In genomic region chr7:27392477-27392876, GRCh38 we compare ENCODE assay signal across 19 cellular contexts.
DNase-seq lines count a peak whose midpoint lies in the region; ATAC-seq, FAIRE-seq and TF ChIP-seq lines count a peak whose summit lies in the region.
"Had no signal": no experiment of that assay in that cellular context is flagged by ENCODE, and none has a peak within 500 bp of the region (broad histone marks: within the 10 kb centered on the region; RNA-seq: fewer than 3 reads in every experiment).

No MANE protein-coding gene starts in this region.

- H3K36me3 ChIP-seq in HepG2 (replicated peaks in 1 of 2; ENCODE audit: control insufficient read depth in 1 of 2, insufficient read depth in 2 of 2, low read length in 2 of 2), result no peaks in the 10 kb centered on the region
- no peaks in the 10 kb centered on the region for H3K36me3 ChIP-seq in right lobe of liver
- H3K36me3 ChIP-seq in Karpas-422 (ENCODE audit: insufficient read depth, low read length), result no peaks in the 10 kb centered on the region; the same call in 1 of the 2 replicates
- H3K36me3 ChIP-seq: BLaER1 treated with 17β-estradiol and CSF1 and Interleukin-3, amounts not matched to agents 10 nM and 100 nM had no signal

- in situ Hi-C loops in HepG2 (cut with HindIII; ENCODE audit: extremely low pct_ligation_motif_present, low pct_unique_long_range_greater_than_20kb), result no loop called here

- no peak for TF ChIP-seq POLR2A in HepG2 (IDR thresholded peaks at IDR 0.05; ENCODE audit: insufficient read depth in 1 of 2, low read depth in 2 of 2, low read length in 2 of 2)
- no peak for TF ChIP-seq POLR2A in right lobe of liver (IDR thresholded peaks at IDR 0.05)

- CTCF ChIA-PET in HepG2 (lab: Yijun Ruan, JAX; ENCODE audit: low intra/inter-chr PET ratio, low total read pairs), result no interaction called here

- H4K20me1 ChIP-seq in HepG2 (ENCODE audit: insufficient read depth, low read length), result no peaks in the 10 kb centered on the region
- no peaks in the 10 kb centered on the region for H4K20me1 ChIP-seq in Karpas-422 (ENCODE audit: insufficient read depth, low read depth, low read length)
- H4K20me1 ChIP-seq: BLaER1 treated with 17β-estradiol and CSF1 and Interleukin-3, amounts not matched to agents 10 nM and 100 nM had no signal

- TF ChIP-seq EP300 in HepG2 (IDR thresholded peaks at IDR 0.05; ENCODE audit: low read depth in 2 of 2, low read length in 2 of 2) (no peak), HepG2 (CRISPR knock-in tag; IDR thresholded peaks at IDR 0.05; ENCODE audit: borderline replicate concordance) (no peak)

- no TSS peak for BruUV-seq in HepG2 (replicated peaks; lab: Mats Ljungman, UMichigan)

- no peak for TF ChIP-seq RAD21 in HepG2 (CRISPR knock-in tag; IDR thresholded peaks at IDR 0.05)

- DNase-seq in HepG2 (ENCODE audit: low spot score) (no peak), right lobe of liver (no peak), Karpas-422 (no peak), SK-N-DZ (ENCODE audit: low spot score) (no peak)
- DNase-seq: AML-193; Caco-2; Calu3; CD4-positive, alpha-beta T cell; CD8-positive, alpha-beta T cell; DMS79 treated with DMSO at 0.1 percent for 48 hours; GF-D8 had no signal

- H2AFZ ChIP-seq in HepG2 (ENCODE audit: low read length) (no peak overlapping the region), Karpas-422 (ENCODE audit: low read length) (no peak overlapping the region)

- H3K9me3 ChIP-seq in HepG2 (ENCODE audit: low read length) (no peaks in the 10 kb centered on the region), right lobe of liver (no peaks in the 10 kb centered on the region), Karpas-422 (ENCODE audit: low read length) (no peaks in the 10 kb centered on the region)
- H3K9me3 ChIP-seq: Caco-2 had no signal

- ATAC-seq in HepG2 (no peak), right lobe of liver (no peak), HG02938 (IDR thresholded peaks at IDR 0.05; ENCODE audit: unreplicated experiment) (no peak)
- ATAC-seq: CD8-positive, alpha-beta T cell had no signal

- H3K27me3 ChIP-seq in HepG2 (ENCODE audit: control insufficient read depth in 1 of 2, insufficient read depth in 2 of 2, low read length in 2 of 2) (peaks cover 0 to 8% of the 10 kb centered on the region in 2 experiments; a peak in 1 of 5 replicates), right lobe of liver (no peaks in the 10 kb centered on the region), Karpas-422 (ENCODE audit: low read length) (no peaks in the 10 kb centered on the region)
- H3K27me3 ChIP-seq: BLaER1 treated with 17β-estradiol and CSF1 and Interleukin-3, amounts not matched to agents 10 nM and 100 nM had no signal

- no peaks in the 10 kb centered on the region for H3K79me2 ChIP-seq in HepG2 (ENCODE audit: insufficient read depth, low read length)
- H3K79me2 ChIP-seq in Karpas-422 (ENCODE audit: low read length), result no peaks in the 10 kb centered on the region

- H3K4me2 ChIP-seq in HepG2 (ENCODE audit: low read depth, low read length), result no peak overlapping the region
- H3K4me2 ChIP-seq in Karpas-422 (ENCODE audit: low read depth, low read length, poor library complexity, severe bottlenecking), result peak overlapping the region; percentile 41
- H3K4me2 ChIP-seq: BLaER1 treated with 17β-estradiol and CSF1 and Interleukin-3, amounts not matched to agents 10 nM and 100 nM had no signal

- intact Hi-C loops in HepG2 (cut with micrococcal nuclease; ENCODE audit: unreplicated experiment), result no loop called here
- intact Hi-C loops in right lobe of liver (cut with DNase I), result no loop called here

- WGBS in HepG2 (ENCODE audit: low lambda C conversion rate), result 47% methylated on average over 1 of the region's 1 CpG
- 82% methylated on average over 1 of the region's 1 CpG for WGBS in right lobe of liver (ENCODE audit: insufficient coverage, low coverage, low lambda C conversion rate, missing lambda C conversion rate)

- H3K4me3 ChIP-seq in HepG2 (replicated peaks in 1 of 3; ENCODE audit: insufficient read depth in 1 of 3, low read depth in 2 of 3, low read length in 3 of 3) (no peak overlapping the region), right lobe of liver (no peak overlapping the region), Karpas-422 (ENCODE audit: low read length) (no peak overlapping the region)
- H3K4me3 ChIP-seq: BLaER1 treated with 17β-estradiol and CSF1 and Interleukin-3, amounts not matched to agents 10 nM and 100 nM had no signal

- H3K4me1 ChIP-seq in HepG2 (ENCODE audit: insufficient read depth, low read length) (no peaks in the 10 kb centered on the region), right lobe of liver (no peaks in the 10 kb centered on the region), Karpas-422 (ENCODE audit: low read length) (peaks cover 65% of the 10 kb centered on the region)
- H3K4me1 ChIP-seq: BLaER1 treated with 17β-estradiol and CSF1 and Interleukin-3, amounts not matched to agents 10 nM and 100 nM; Caco-2 had no signal

- no peaks in the 10 kb centered on the region for H3K9me2 ChIP-seq in Karpas-422 (replicated peaks; ENCODE audit: insufficient read depth, low read length)

- POLR2A ChIA-PET in HepG2 (lab: Yijun Ruan, JAX), result no interaction called here

- TF ChIP-seq CTCF in HepG2 (CRISPR knock-in tag; IDR thresholded peaks at IDR 0.05) (no peak), right lobe of liver (IDR thresholded peaks at IDR 0.05) (no peak)

- no peak overlapping the region for H3K9ac ChIP-seq in HepG2 (ENCODE audit: insufficient read depth, low read depth, low read length)
- H3K9ac ChIP-seq in Karpas-422 (ENCODE audit: low read length), result no peak overlapping the region
- H3K9ac ChIP-seq: BLaER1 treated with 17β-estradiol and CSF1 and Interleukin-3, amounts not matched to agents 10 nM and 100 nM had no signal

- H3K27ac ChIP-seq in HepG2 (ENCODE audit: extremely low read length, insufficient read depth, low read length), result no peak overlapping the region
- no peak overlapping the region for H3K27ac ChIP-seq in right lobe of liver
- peak overlapping the region; percentile 67 for H3K27ac ChIP-seq in Karpas-422 (ENCODE audit: low read length)
- H3K27ac ChIP-seq: 22Rv1; BLaER1 treated with 17β-estradiol and CSF1 and Interleukin-3, amounts not matched to agents 10 nM and 100 nM; C4-2B had no signal

- no peak for FAIRE-seq in HepG2 (lab: Jason Lieb, UNC)
- FAIRE-seq: A204.1, D721Med, GM12891, GM19239 had no signal

TF ChIP-seq in HepG2, 621 proteins besides CTCF, POLR2A, EP300 and RAD21 (continues in another document):
- TF ChIP-seq MAFK (conservative IDR thresholded peaks at IDR 0.05 in 1 of 2, IDR thresholded peaks at IDR 0.05 in 1 of 2; ENCODE audit: low read length in 2 of 2) (peak; percentile 53 to 80), JDP2 (CRISPR knock-in tag; IDR thresholded peaks at IDR 0.05; ENCODE audit: borderline replicate concordance) (no peak), RFX5 (IDR thresholded peaks at IDR 0.05; ENCODE audit: low read depth, low read length) (no peak), ZNF761 (CRISPR knock-in tag; conservative IDR thresholded peaks at IDR 0.05) (no peak), HDAC6 (IDR thresholded peaks at IDR 0.05; ENCODE audit: low read depth, low read length) (no peak), MAFF (IDR thresholded peaks at IDR 0.05; ENCODE audit: low read depth, low read length) (peak; percentile 64), MAX (IDR thresholded peaks at IDR 0.05) (no peak)
- TF ChIP-seq, protein P1, sequence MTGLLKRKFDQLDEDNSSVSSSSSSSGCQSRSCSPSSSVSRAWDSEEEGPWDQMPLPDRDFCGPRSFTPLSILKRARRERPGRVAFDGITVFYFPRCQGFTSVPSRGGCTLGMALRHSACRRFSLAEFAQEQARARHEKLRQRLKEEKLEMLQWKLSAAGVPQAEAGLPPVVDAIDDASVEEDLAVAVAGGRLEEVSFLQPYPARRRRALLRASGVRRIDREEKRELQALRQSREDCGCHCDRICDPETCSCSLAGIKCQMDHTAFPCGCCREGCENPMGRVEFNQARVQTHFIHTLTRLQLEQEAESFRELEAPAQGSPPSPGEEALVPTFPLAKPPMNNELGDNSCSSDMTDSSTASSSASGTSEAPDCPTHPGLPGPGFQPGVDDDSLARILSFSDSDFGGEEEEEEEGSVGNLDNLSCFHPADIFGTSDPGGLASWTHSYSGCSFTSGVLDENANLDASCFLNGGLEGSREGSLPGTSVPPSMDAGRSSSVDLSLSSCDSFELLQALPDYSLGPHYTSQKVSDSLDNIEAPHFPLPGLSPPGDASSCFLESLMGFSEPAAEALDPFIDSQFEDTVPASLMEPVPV (CRISPR knock-in tag; IDR thresholded peaks at IDR 0.05), result no peak
- TF ChIP-seq, protein P2, sequence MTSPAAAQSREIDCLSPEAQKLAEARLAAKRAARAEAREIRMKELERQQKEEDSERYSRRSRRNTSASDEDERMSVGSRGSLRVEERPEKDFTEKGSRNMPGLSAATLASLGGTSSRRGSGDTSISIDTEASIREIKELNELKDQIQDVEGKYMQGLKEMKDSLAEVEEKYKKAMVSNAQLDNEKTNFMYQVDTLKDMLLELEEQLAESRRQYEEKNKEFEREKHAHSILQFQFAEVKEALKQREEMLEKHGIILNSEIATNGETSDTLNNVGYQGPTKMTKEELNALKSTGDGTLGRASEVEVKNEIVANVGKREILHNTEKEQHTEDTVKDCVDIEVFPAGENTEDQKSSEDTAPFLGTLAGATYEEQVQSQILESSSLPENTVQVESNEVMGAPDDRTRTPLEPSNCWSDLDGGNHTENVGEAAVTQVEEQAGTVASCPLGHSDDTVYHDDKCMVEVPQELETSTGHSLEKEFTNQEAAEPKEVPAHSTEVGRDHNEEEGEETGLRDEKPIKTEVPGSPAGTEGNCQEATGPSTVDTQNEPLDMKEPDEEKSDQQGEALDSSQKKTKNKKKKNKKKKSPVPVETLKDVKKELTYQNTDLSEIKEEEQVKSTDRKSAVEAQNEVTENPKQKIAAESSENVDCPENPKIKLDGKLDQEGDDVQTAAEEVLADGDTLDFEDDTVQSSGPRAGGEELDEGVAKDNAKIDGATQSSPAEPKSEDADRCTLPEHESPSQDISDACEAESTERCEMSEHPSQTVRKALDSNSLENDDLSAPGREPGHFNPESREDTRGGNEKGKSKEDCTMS (CRISPR knock-in tag; conservative IDR thresholded peaks at IDR 0.05), result no peak
